In the genomic region with DNA sequence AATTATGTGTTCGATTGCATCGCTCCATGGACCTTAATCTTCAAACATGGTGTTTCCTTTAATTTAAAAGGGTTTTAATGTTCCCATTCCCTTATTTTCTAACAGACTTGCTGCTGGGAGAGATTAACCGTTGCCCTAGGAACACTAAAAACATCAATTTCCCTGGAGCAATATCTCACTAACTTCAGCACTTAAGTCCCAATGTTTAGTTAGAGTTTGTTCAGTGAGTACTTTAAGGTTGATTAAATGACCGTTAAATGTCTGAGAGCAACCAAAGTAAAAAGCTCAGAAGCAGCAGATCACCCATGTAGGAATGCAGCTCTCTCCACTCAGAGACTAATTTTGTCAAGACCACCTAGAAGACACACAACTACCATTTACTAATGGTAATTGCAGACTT, we compare ENCODE assay signal across 1 cellular context.
TF ChIP-seq lines count a peak whose summit lies in the region.

No MANE protein-coding gene starts in this region.

TF ChIP-seq in IMR-90, 13 proteins besides CTCF, POLR2A, EP300 and RAD21:
- no peak for TF ChIP-seq CHD1 (IDR thresholded peaks at IDR 0.05; ENCODE audit: low read depth, low read length)
- no peak for TF ChIP-seq BHLHE40 (IDR thresholded peaks at IDR 0.05; ENCODE audit: low read depth, low read length)
- no peak for TF ChIP-seq SMC3 (IDR thresholded peaks at IDR 0.05; ENCODE audit: low read depth, low read length)
- no peak for TF ChIP-seq NFE2L2 (IDR thresholded peaks at IDR 0.05; ENCODE audit: low read depth, low read length)
- no peak for TF ChIP-seq CEBPB (IDR thresholded peaks at IDR 0.05; ENCODE audit: low read depth, low read length)
- no peak for TF ChIP-seq RFX5 (IDR thresholded peaks at IDR 0.05; ENCODE audit: low read depth, low read length)
